13 cellular contexts compared by ENCODE assay signal in genomic region chr14:22489247-22489551, GRCh38.
DNase-seq lines count a peak whose midpoint lies in the region; ATAC-seq and TF ChIP-seq lines count a peak whose summit lies in the region.
"Had no signal": no experiment of that assay in that cellular context is flagged by ENCODE, and none has a peak within 500 bp of the region (broad histone marks: within the 10 kb centered on the region; RNA-seq: fewer than 3 reads in every experiment).

No MANE protein-coding gene starts in this region.

- H3K9me3 Mint-ChIP-seq in CD4-positive, CD25-positive, alpha-beta regulatory T cell: peaks cover 0 to 2% (median 0%) of the 10 kb centered on the region in 7 donors

- TF ChIP-seq CTCF in GM10266 (IDR thresholded peaks at IDR 0.05; ENCODE audit: control insufficient read depth, insufficient read depth, low read depth, missing control alignments) (peak; percentile 26), left ventricle myocardium inferior (IDR thresholded peaks at IDR 0.05; ENCODE audit: borderline replicate concordance) (no peak)

- peak overlapping the region; percentile 83 to 89 (median 88) for H3K27ac Mint-ChIP-seq in CD4-positive, CD25-positive, alpha-beta regulatory T cell
- peak overlapping the region; percentile 100 for H3K27ac Mint-ChIP-seq in T-helper 17 cell

- no peak overlapping the region for H3K27ac ChIP-seq in CD4-positive, CD25-positive, alpha-beta regulatory T cell (ENCODE audit: insufficient read depth, low read length, poor library complexity, severe bottlenecking)
- H3K27ac ChIP-seq in left ventricle myocardium inferior (replicated peaks): peak overlapping the region; percentile 88
- H3K27ac ChIP-seq: ascending aorta, dorsolateral prefrontal cortex had no signal

- intact Hi-C loops in left ventricle myocardium inferior (cut with micrococcal nuclease): no loop called here

- peaks cover 3% of the 10 kb centered on the region for H3K36me3 ChIP-seq in CD4-positive, CD25-positive, alpha-beta regulatory T cell (ENCODE audit: control insufficient read depth, insufficient read depth, low read length)
- H3K36me3 ChIP-seq in left ventricle myocardium inferior: no peaks in the 10 kb centered on the region
- H3K36me3 ChIP-seq: ascending aorta had no signal

- peak overlapping the region; percentile 93 to 99 (median 96) for H3K4me3 Mint-ChIP-seq in CD4-positive, CD25-positive, alpha-beta regulatory T cell
- H3K4me3 Mint-ChIP-seq in T-helper 17 cell: peak overlapping the region; percentile 86

- H3K27me3 Mint-ChIP-seq in CD4-positive, CD25-positive, alpha-beta regulatory T cell: no peaks in the 10 kb centered on the region
- no peaks in the 10 kb centered on the region for H3K27me3 Mint-ChIP-seq in T-helper 17 cell

- DNase-seq in CD4-positive, CD25-positive, alpha-beta regulatory T cell: no peak
- DNase-seq in GM10266 (ENCODE audit: extremely low spot score) (no peak), T-helper 17 cell (no peak), left ventricle myocardium inferior (no peak), NCI-H2029 treated with DMSO at 0.1 percent for 48 hours (lab: John Stamatoyannopoulos, UW) (no peak), NCI-H2029 (lab: John Stamatoyannopoulos, UW) (no peak), RKO (ENCODE audit: low spot score) (no peak), ACHN (no peak)
- DNase-seq: dorsolateral prefrontal cortex, MM.1S, PC-3 had no signal

- no peak for ATAC-seq in CD4-positive, CD25-positive, alpha-beta regulatory T cell (ENCODE audit: low read depth in 2 of 2)
- no peak for ATAC-seq in T-helper 17 cell
- ATAC-seq: HCT116, PC-3 had no signal

- H3K4me1 Mint-ChIP-seq in CD4-positive, CD25-positive, alpha-beta regulatory T cell: peaks cover 0 to 10% (median 0%) of the 10 kb centered on the region in 4 donors
- peaks cover 11% of the 10 kb centered on the region for H3K4me1 Mint-ChIP-seq in T-helper 17 cell

- H3K4me3 ChIP-seq in CD4-positive, CD25-positive, alpha-beta regulatory T cell (ENCODE audit: low read depth, low read length): peak overlapping the region; percentile 82
- H3K4me3 ChIP-seq in left ventricle myocardium inferior: peak overlapping the region; percentile 13
- H3K4me3 ChIP-seq: ascending aorta, dorsolateral prefrontal cortex had no signal

- in situ Hi-C loops in ACHN (cut with HindIII; ENCODE audit: low pct_ligation_motif_present, low pct_unique_long_range_greater_than_20kb, low sequenced_read_pairs): no loop called here

- peaks cover 34% of the 10 kb centered on the region for H3K36me3 Mint-ChIP-seq in CD4-positive, CD25-positive, alpha-beta regulatory T cell
- H3K36me3 Mint-ChIP-seq in T-helper 17 cell (ENCODE audit: low read depth): peaks cover 5% of the 10 kb centered on the region

- H3K9me3 ChIP-seq in CD4-positive, CD25-positive, alpha-beta regulatory T cell (ENCODE audit: control insufficient read depth in 2 of 2, low read length in 2 of 2): no peaks in the 10 kb centered on the region
- H3K9me3 ChIP-seq in T-helper 17 cell (ENCODE audit: control insufficient read depth, low read length, poor library complexity, severe bottlenecking): no peaks in the 10 kb centered on the region
- H3K9me3 ChIP-seq in left ventricle myocardium inferior (replicated peaks): no peaks in the 10 kb centered on the region
- H3K9me3 ChIP-seq: ascending aorta had no signal

- H3K27me3 ChIP-seq in CD4-positive, CD25-positive, alpha-beta regulatory T cell (ENCODE audit: control insufficient read depth, insufficient read depth, low read length): no peaks in the 10 kb centered on the region
- no peaks in the 10 kb centered on the region for H3K27me3 ChIP-seq in left ventricle myocardium inferior (ENCODE audit: low read depth)
- H3K27me3 ChIP-seq: ascending aorta had no signal

- peaks cover 4% of the 10 kb centered on the region for H3K4me1 ChIP-seq in CD4-positive, CD25-positive, alpha-beta regulatory T cell (ENCODE audit: control insufficient read depth, insufficient read depth, low read length, poor library complexity, severe bottlenecking)
- H3K4me1 ChIP-seq in left ventricle myocardium inferior: peaks cover 85% of the 10 kb centered on the region
- H3K4me1 ChIP-seq: ascending aorta had no signal
